ENCODE assay signal across 37 cellular contexts in genomic region chr9:18829066-18829465, GRCh38.
"Had no signal": no experiment of that assay in that cellular context is flagged by ENCODE, and none has a peak within 500 bp of the region (broad histone marks: within the 10 kb centered on the region; RNA-seq: fewer than 3 reads in every experiment).

No MANE protein-coding gene starts in this region.

- DNase-seq: activated B cell treated with CpG ODN at 0.5 μM for 24 hours; activated CD4-positive, alpha-beta T cell treated with anti-CD3 and anti-CD28 coated beads for 4 hours; activated CD4-positive, alpha-beta T cell treated with anti-CD3 and anti-CD28 coated beads, Interleukin-2, amount 10 ng/mL, durations not matched to agents 24 days and 14 days; activated CD4-positive, alpha-beta T cell treated with anti-CD3 and anti-CD28 coated beads, Interleukin-2, amount 50 U/mL, for 1 hour; activated CD4-positive, alpha-beta T cell treated with anti-CD3 and anti-CD28 coated beads, Interleukin-2, amount 50 U/mL, for 4 hours; activated CD4-positive, CD25-positive, alpha-beta regulatory T cell treated with anti-CD3 and anti-CD28 coated beads, Interleukin-2, amount 50 U/mL, for 72 hours; activated CD8-positive, alpha-beta memory T cell treated with anti-CD3 and anti-CD28 coated beads, Interleukin-2, amount 50 U/mL, for 4 hours; activated CD8-positive, alpha-beta T cell treated with anti-CD3 and anti-CD28 coated beads for 36 hours; activated effector memory CD4-positive, alpha-beta T cell treated with anti-CD3 and anti-CD28 coated beads, Interleukin-2, amount 50 U/mL, for 16 hours; activated gamma-delta T cell treated with Interleukin-2 at 50 U/mL for 16 hours; activated naive CD4-positive, alpha-beta T cell; activated naive CD4-positive, alpha-beta T cell treated with anti-CD3 and anti-CD28 coated beads for 36 hours; activated naive CD4-positive, alpha-beta T cell treated with anti-CD3 and anti-CD28 coated beads, Interleukin-2, amount 50 U/mL, for 16 hours; activated naive CD8-positive, alpha-beta T cell treated with anti-CD3 and anti-CD28 coated beads for 36 hours; activated T-cell treated with anti-CD3 and anti-CD28 coated beads for 4 hours; activated T-cell treated with anti-CD3 and anti-CD28 coated beads, Interleukin-2, amount 50 U/mL, for 1 hour; activated T-cell treated with anti-CD3 and anti-CD28 coated beads, Interleukin-2, amount 50 U/mL, for 4 hours; activated T-cell treated with anti-CD3 and anti-CD28 coated beads, Interleukin-2, amount 50 U/mL, for 72 hours; adrenal gland; amygdala; anterior cingulate cortex; caudate nucleus; cerebellar nuclear complex; T-helper 1 cell; T-helper 2 cell; T-helper 9 cell had no signal

- H3K9me3 Mint-ChIP-seq: activated B cell treated with CpG ODN at 0.5 μM for 24 hours; activated CD4-positive, alpha-beta T cell treated with anti-CD3 and anti-CD28 coated beads, Interleukin-2, amount 10 ng/mL, durations not matched to agents 24 days and 14 days; activated CD8-positive, alpha-beta T cell treated with anti-CD3 and anti-CD28 coated beads for 36 hours; activated naive CD4-positive, alpha-beta T cell treated with anti-CD3 and anti-CD28 coated beads for 36 hours; activated naive CD4-positive, alpha-beta T cell treated with anti-CD3 and anti-CD28 coated beads, Interleukin-2, amount 50 U/mL, for 72 hours; activated naive CD8-positive, alpha-beta T cell treated with anti-CD3 and anti-CD28 coated beads for 36 hours; activated T-cell treated with anti-CD3 and anti-CD28 coated beads, Interleukin-2, amount 50 U/mL, for 4 hours; activated T-cell treated with anti-CD3 and anti-CD28 coated beads, Interleukin-2, amount 50 U/mL, for 72 hours; activated T-helper 1 cell treated with anti-CD3 and anti-CD28 coated beads, Interleukin-12 subunit alpha, Interleukin-12 subunit beta, Interleukin-2, Interleukin-4 antibody, amounts not matched to agents 30 ng/mL and 10 ng/mL and 1 ng/mL, durations not matched to agents 14 hours and 24 hours and 36 hours; activated T-helper 17 cell treated with anti-CD3 and anti-CD28 coated beads, Interleukin-2, amount 50 U/mL, for 72 hours; brain; central memory CD8-positive, alpha-beta T cell; T-helper 1 cell treated with Interleukin-12 subunit alpha and Interleukin-12 subunit beta and Interleukin-4 antibody, amounts not matched to agents 30 μg/mL and 1 μg/mL, for 36 hours; T-helper 2 cell treated with Interferon-gamma antibody and Interleukin-4, amounts not matched to agents 5 μg/mL and 100 μg/mL, for 36 hours had no signal

- H3K36me3 ChIP-seq: adrenal gland, cardiac muscle cell had no signal

- H3K4me3 ChIP-seq: adrenal gland, ascending aorta, cardiac muscle cell had no signal

- H3K4me1 Mint-ChIP-seq: activated B cell treated with CpG ODN at 0.5 μM for 24 hours; activated T-helper 17 cell treated with anti-CD3 and anti-CD28 coated beads, Interleukin-2, amount 50 U/mL, for 72 hours had no signal

- H3K27me3 ChIP-seq: adrenal gland, ascending aorta, cardiac muscle cell had no signal

- FAIRE-seq: TTC549 had no signal

- ATAC-seq: activated CD8-positive, alpha-beta T cell treated with anti-CD3 and anti-CD28 coated beads for 36 hours; activated naive CD4-positive, alpha-beta T cell treated with anti-CD3 and anti-CD28 coated beads, Interleukin-2, amount 50 U/mL, for 72 hours; activated T-cell treated with anti-CD3 and anti-CD28 coated beads, Interleukin-2, amount 50 U/mL, for 4 hours; activated T-cell treated with anti-CD3 and anti-CD28 coated beads, Interleukin-2, amount 50 U/mL, for 72 hours; activated T-helper 17 cell treated with anti-CD3 and anti-CD28 coated beads, Interleukin-2, amount 50 U/mL, for 72 hours had no signal

- H3K27ac Mint-ChIP-seq: activated B cell treated with CpG ODN at 0.5 μM for 24 hours; activated CD4-positive, alpha-beta T cell treated with anti-CD3 and anti-CD28 coated beads, Interleukin-2, amount 10 ng/mL, durations not matched to agents 24 days and 14 days; activated CD8-positive, alpha-beta T cell treated with anti-CD3 and anti-CD28 coated beads for 36 hours; activated naive CD4-positive, alpha-beta T cell treated with anti-CD3 and anti-CD28 coated beads for 36 hours; activated naive CD4-positive, alpha-beta T cell treated with anti-CD3 and anti-CD28 coated beads, Interleukin-2, amount 50 U/mL, for 72 hours; activated naive CD8-positive, alpha-beta T cell treated with anti-CD3 and anti-CD28 coated beads for 36 hours; activated T-cell treated with anti-CD3 and anti-CD28 coated beads, Interleukin-2, amount 50 U/mL, for 72 hours; activated T-helper 1 cell treated with anti-CD3 and anti-CD28 coated beads, Interleukin-12 subunit alpha, Interleukin-12 subunit beta, Interleukin-2, Interleukin-4 antibody, amounts not matched to agents 30 ng/mL and 10 ng/mL and 1 ng/mL, durations not matched to agents 14 hours and 24 hours and 36 hours; activated T-helper 17 cell treated with anti-CD3 and anti-CD28 coated beads, Interleukin-2, amount 50 U/mL, for 72 hours; T-helper 1 cell treated with Interleukin-12 subunit alpha and Interleukin-12 subunit beta and Interleukin-4 antibody, amounts not matched to agents 30 μg/mL and 1 μg/mL, for 36 hours; T-helper 2 cell treated with Interferon-gamma antibody and Interleukin-4, amounts not matched to agents 5 μg/mL and 100 μg/mL, for 36 hours had no signal

- H3K36me3 Mint-ChIP-seq: activated naive CD4-positive, alpha-beta T cell treated with anti-CD3 and anti-CD28 coated beads, Interleukin-2, amount 50 U/mL, for 72 hours; activated naive CD8-positive, alpha-beta T cell treated with anti-CD3 and anti-CD28 coated beads for 36 hours; brain had no signal

- H3K27me3 Mint-ChIP-seq: activated B cell treated with CpG ODN at 0.5 μM for 24 hours; activated CD8-positive, alpha-beta T cell treated with anti-CD3 and anti-CD28 coated beads for 36 hours; activated naive CD8-positive, alpha-beta T cell treated with anti-CD3 and anti-CD28 coated beads for 36 hours; brain; central memory CD8-positive, alpha-beta T cell had no signal

- H3K4me3 Mint-ChIP-seq: activated B cell treated with CpG ODN at 0.5 μM for 24 hours; activated CD4-positive, alpha-beta T cell treated with anti-CD3 and anti-CD28 coated beads, Interleukin-2, amount 10 ng/mL, durations not matched to agents 24 days and 14 days; activated CD8-positive, alpha-beta T cell treated with anti-CD3 and anti-CD28 coated beads for 36 hours; activated naive CD4-positive, alpha-beta T cell treated with anti-CD3 and anti-CD28 coated beads for 36 hours; activated naive CD8-positive, alpha-beta T cell treated with anti-CD3 and anti-CD28 coated beads for 36 hours; activated T-cell treated with anti-CD3 and anti-CD28 coated beads, Interleukin-2, amount 50 U/mL, for 4 hours; activated T-cell treated with anti-CD3 and anti-CD28 coated beads, Interleukin-2, amount 50 U/mL, for 72 hours; activated T-helper 1 cell treated with anti-CD3 and anti-CD28 coated beads, Interleukin-12 subunit alpha, Interleukin-12 subunit beta, Interleukin-2, Interleukin-4 antibody, amounts not matched to agents 30 ng/mL and 10 ng/mL and 1 ng/mL, durations not matched to agents 14 hours and 24 hours and 36 hours; activated T-helper 17 cell treated with anti-CD3 and anti-CD28 coated beads, Interleukin-2, amount 50 U/mL, for 72 hours; brain; central memory CD8-positive, alpha-beta T cell; T-helper 1 cell treated with Interleukin-12 subunit alpha and Interleukin-12 subunit beta and Interleukin-4 antibody, amounts not matched to agents 30 μg/mL and 1 μg/mL, for 36 hours; T-helper 2 cell treated with Interferon-gamma antibody and Interleukin-4, amounts not matched to agents 5 μg/mL and 100 μg/mL, for 36 hours had no signal

- H3K9me3 ChIP-seq: adrenal gland, ascending aorta had no signal

- H3K27ac ChIP-seq: adrenal gland, ascending aorta, cardiac muscle cell, VCaP had no signal
